8 cellular contexts compared by ENCODE assay signal in the genomic region with DNA sequence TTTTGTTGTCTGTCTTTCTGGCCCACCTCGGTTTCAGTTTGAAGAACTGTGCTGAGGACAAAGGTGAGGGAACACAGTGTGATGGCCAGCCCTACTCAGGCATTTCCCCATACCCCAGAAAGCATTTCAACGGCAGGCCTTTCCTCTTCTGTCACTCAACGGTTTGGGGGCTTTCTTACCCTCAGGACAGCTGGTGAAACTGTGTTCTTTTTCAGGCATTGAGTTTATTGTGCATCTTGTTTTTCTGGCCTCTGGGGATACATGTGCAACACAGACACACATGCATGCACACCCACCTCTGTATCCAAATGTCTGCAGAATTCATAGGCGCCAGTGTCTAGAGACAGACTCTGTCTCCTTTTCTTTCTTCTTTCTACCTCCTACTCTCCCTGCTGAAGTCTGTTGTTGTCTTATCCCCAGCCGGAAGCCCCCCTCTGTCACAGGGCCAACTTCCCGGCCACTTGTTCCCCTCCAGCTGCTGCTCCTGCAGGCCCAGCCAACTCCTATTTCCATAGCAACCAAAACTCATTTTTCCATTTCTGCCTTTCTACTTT. TPM values are rescaled to one million over a fixed set of nuclear protein-coding genes. Genes with fewer than 3 reads are reported as not detected.
DNase-seq lines count a peak whose midpoint lies in the region; ATAC-seq and TF ChIP-seq lines count a peak whose summit lies in the region.

No MANE protein-coding gene starts in this region.

- TF ChIP-seq CTCF in GM10266 (IDR thresholded peaks at IDR 0.05; ENCODE audit: control insufficient read depth, insufficient read depth, low read depth, missing control alignments), result no peak

- ATAC-seq in GM18870 (IDR thresholded peaks at IDR 0.05; ENCODE audit: unreplicated experiment), result peak; percentile 47
- peak; percentile 57 for ATAC-seq in HG03095 (IDR thresholded peaks at IDR 0.05; ENCODE audit: unreplicated experiment)
- no peak for ATAC-seq in GM19324 (IDR thresholded peaks at IDR 0.05; ENCODE audit: low FRiP score, unreplicated experiment)

- peak overlapping the region; percentile 31 for H3K27ac ChIP-seq in angular gyrus (ENCODE audit: low read depth, low read length)

- peak; percentile 72 for DNase-seq in myocyte (ENCODE audit: low read depth)
- no peak for DNase-seq in GM10266 (ENCODE audit: extremely low spot score)
- no peak for DNase-seq in GM03348 (ENCODE audit: low spot score)
- no peak for DNase-seq in iPS-NIHi7 (ENCODE audit: extremely low spot score)

RNA-seq across cellular contexts. Expression of gene CHD9, which starts 17.0 kb away (rescaled TPM):
- total RNA-seq in myocyte, result 35.2 and 42.1 TPM in 2 replicates
- 10.0 TPM for polyA plus RNA-seq in myocyte (2012)

RNA-seq across cellular contexts. Expression of gene CHD9NB, which starts 19.1 kb away (rescaled TPM):
- total RNA-seq in myocyte, result 0.24 TPM in 1 of 2 replicates, not detected in the other
- polyA plus RNA-seq in myocyte (2012), result 2.0 TPM
